1 cellular context compared by ENCODE assay signal in genomic region chr16:89655062-89655643, GRCh38.
TF ChIP-seq lines count a peak whose summit lies in the region.

No MANE protein-coding gene starts in this region.

TF ChIP-seq in GM23338, 12 proteins besides CTCF, POLR2A, EP300 and RAD21 (continued from another document):
- TF ChIP-seq ZNF462 (CRISPR knock-in tag; IDR thresholded peaks at IDR 0.05) (no peak), CREB1 (CRISPR knock-in tag; IDR thresholded peaks at IDR 0.05; ENCODE audit: low read depth) (no peak), ZNF331 (CRISPR knock-in tag; IDR thresholded peaks at IDR 0.05; ENCODE audit: low read depth) (no peak), REST (IDR thresholded peaks at IDR 0.05; ENCODE audit: unreplicated experiment) (no peak), ETS1 (IDR thresholded peaks at IDR 0.05) (no peak), ZNF114 (CRISPR knock-in tag; IDR thresholded peaks at IDR 0.05) (no peak), POLR2AphosphoS5 (IDR thresholded peaks at IDR 0.05; ENCODE audit: low read depth) (no peak), EZH2phosphoT487 (IDR thresholded peaks at IDR 0.05; ENCODE audit: unreplicated experiment) (no peak)
TF ChIP-seq in GM23338: peak in this region for 0.
